In genomic region chr6:108626777-108627176, GRCh38 we compare ENCODE assay signal across 1 cellular context.
TF ChIP-seq lines count a peak whose summit lies in the region.

No MANE protein-coding gene starts in this region.

TF ChIP-seq in WTC11, 78 proteins besides CTCF, POLR2A, EP300 and RAD21 (continued from another document):
- TF ChIP-seq ZNF281 (CRISPR knock-in tag; IDR thresholded peaks at IDR 0.05) (no peak), MXD4 (CRISPR knock-in tag; IDR thresholded peaks at IDR 0.05; ENCODE audit: borderline replicate concordance) (no peak), SMAD3 (CRISPR knock-in tag; IDR thresholded peaks at IDR 0.05; ENCODE audit: borderline replicate concordance) (no peak), IRF1 (CRISPR knock-in tag; IDR thresholded peaks at IDR 0.05) (no peak), JUN (CRISPR knock-in tag; IDR thresholded peaks at IDR 0.05) (no peak), CBFB (CRISPR knock-in tag; IDR thresholded peaks at IDR 0.05; ENCODE audit: low read depth) (no peak), ERG (CRISPR knock-in tag; IDR thresholded peaks at IDR 0.05) (no peak), MYBL2 (CRISPR knock-in tag; IDR thresholded peaks at IDR 0.05) (no peak), FOXP4 (CRISPR knock-in tag; IDR thresholded peaks at IDR 0.05) (no peak), CREM (CRISPR knock-in tag; IDR thresholded peaks at IDR 0.05) (no peak), TEAD4 (CRISPR knock-in tag; IDR thresholded peaks at IDR 0.05) (no peak)
